In the genomic region with DNA sequence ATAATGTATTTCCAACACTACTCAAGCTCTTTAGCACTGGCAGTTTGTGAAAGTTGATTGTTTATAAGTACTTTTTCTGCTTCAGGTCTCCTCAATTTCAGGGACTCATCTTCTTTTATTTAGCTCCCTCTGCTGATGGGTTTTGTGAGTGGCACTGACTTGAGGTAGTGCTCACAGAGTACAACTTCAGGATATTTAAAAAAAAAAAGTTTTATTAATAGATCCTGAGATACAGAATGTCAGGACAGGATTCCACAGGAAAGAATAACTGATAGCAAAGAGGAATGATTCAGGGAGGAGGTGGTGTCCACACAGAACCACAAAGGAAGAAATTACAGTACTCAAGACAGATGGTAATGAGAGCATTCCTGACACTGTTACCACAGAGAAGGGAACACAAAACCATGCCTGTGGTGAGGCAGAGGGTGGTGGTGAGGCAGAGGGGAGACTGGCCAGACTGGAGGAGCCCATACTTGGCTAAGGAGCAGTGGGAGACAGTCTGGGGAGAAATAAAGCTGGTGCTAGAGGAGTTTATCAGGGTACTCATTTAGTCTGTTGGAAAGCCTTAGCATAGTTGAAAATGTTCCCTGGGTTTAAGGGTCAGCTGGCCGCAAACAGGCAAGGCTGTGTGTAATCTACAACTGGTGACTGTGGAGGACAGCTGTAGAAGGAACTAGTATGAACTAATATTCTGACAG, we compare ENCODE assay signal across 8 cellular contexts.
DNase-seq lines count a peak whose midpoint lies in the region; ATAC-seq and TF ChIP-seq lines count a peak whose summit lies in the region.

No MANE protein-coding gene starts in this region.

- no peak overlapping the region for H3K4me3 ChIP-seq in ascending aorta
- H3K4me3 ChIP-seq in heart right ventricle = peak overlapping the region in 2 of 10 donors; percentile 1 to 9

- 25% methylated on average over 1 of the region's 1 CpG for WGBS in heart right ventricle, 2 donors

- no peaks in the 10 kb centered on the region for H3K36me3 ChIP-seq in ascending aorta
- H3K36me3 ChIP-seq in heart right ventricle = peaks cover 0 to 7% (median 0%) of the 10 kb centered on the region in 9 donors

- ATAC-seq in GM18868 (IDR thresholded peaks at IDR 0.05; ENCODE audit: unreplicated experiment) (peak; percentile 42), heart right ventricle (peak; percentile 78 to 91 (median 82)), HG02759 (IDR thresholded peaks at IDR 0.05; ENCODE audit: unreplicated experiment) (no peak), HG03342 (IDR thresholded peaks at IDR 0.05; ENCODE audit: unreplicated experiment) (no peak)

- H3K9me3 ChIP-seq in ascending aorta (no peaks in the 10 kb centered on the region), heart right ventricle (no peaks in the 10 kb centered on the region)

- TF ChIP-seq CTCF in ascending aorta (IDR thresholded peaks at IDR 0.05) (peak; percentile 24 to 54 (median 27)), heart right ventricle (IDR thresholded peaks at IDR 0.05) (peak; percentile 22 to 74 (median 60))

- H3K4me1 ChIP-seq in ascending aorta (peaks cover 0 to 9% of the 10 kb centered on the region in 2 donors), heart right ventricle (peaks cover 0 to 29% (median 23%) of the 10 kb centered on the region in 9 donors)

- H3K27me3 ChIP-seq in ascending aorta = no peaks in the 10 kb centered on the region
- no peaks in the 10 kb centered on the region for H3K27me3 ChIP-seq in heart right ventricle

- peak; percentile 67 for DNase-seq in COLO829 (ENCODE audit: low spot score)
- DNase-seq in NCI-H2196 (lab: John Stamatoyannopoulos, UW; ENCODE audit: unreplicated experiment) = peak; percentile 62
- no peak for DNase-seq in ascending aorta (ENCODE audit: low spot score in 2 of 2)
- DNase-seq in heart right ventricle = peak in 1 of 2 donors; percentile 51
- DNase-seq in renal cortical epithelial cell (ENCODE audit: low read depth) = peak; percentile 89

- H3K27ac ChIP-seq in ascending aorta (peak overlapping the region; percentile 20 to 45), heart right ventricle (peak overlapping the region in 9 of 10 donors; percentile 49 to 76 (median 60))

- intact Hi-C loops in ascending aorta (cut with DNase I) = loop anchor here (5.0 to 10.0 kb wide), 2 partner anchors 55 to 58 kb away; no protein-coding TSS in a partner anchor
- intact Hi-C loops in heart right ventricle (cut with DNase I) = loop anchor here in 5 of 10 donors (1.0 to 10.0 kb wide), 5 partner anchors 52 to 210 kb away; a partner anchor contains a TSS

Comparison
In these comparisons a context has a peak if more than half of its experiments do, and no peak if none do; other contexts are left out.
1. DNase-seq: peak in COLO829 (single experiment), NCI-H2196 (single experiment) and renal cortical epithelial cell (single experiment); none in ascending aorta (0 of 2).
2. ATAC-seq: peak in GM18868 (single experiment) and heart right ventricle (8 of 8); none in HG02759 (single experiment) and HG03342 (single experiment).